8 cellular contexts compared by ENCODE assay signal in genomic region chr17:78359216-78359935, GRCh38. TPM values are rescaled to one million over a fixed set of nuclear protein-coding genes. Genes with fewer than 3 reads are reported as not detected.
DNase-seq lines count a peak whose midpoint lies in the region; ATAC-seq and TF ChIP-seq lines count a peak whose summit lies in the region.

No MANE protein-coding gene starts in this region.

- H3K27me3 Mint-ChIP-seq in CD14-positive monocyte (ENCODE audit: low read depth in 3 of 3) (peaks cover 27 to 55% (median 42%) of the 10 kb centered on the region in 3 donors), HFFc6 (ENCODE audit: insufficient read depth) (peaks cover 27% of the 10 kb centered on the region)
- H3K27me3 Mint-ChIP-seq in activated CD4-positive, alpha-beta memory T cell treated with anti-CD3 and anti-CD28 coated beads, Interleukin-2, amount 10 ng/mL, durations not matched to agents 7 days and 5 days = peaks cover 3% of the 10 kb centered on the region

- H3K4me1 Mint-ChIP-seq in CD14-positive monocyte = peaks cover 49% of the 10 kb centered on the region
- peaks cover 43% of the 10 kb centered on the region for H3K4me1 Mint-ChIP-seq in HFFc6 (ENCODE audit: low read depth)
- peaks cover 48% of the 10 kb centered on the region for H3K4me1 Mint-ChIP-seq in activated CD4-positive, alpha-beta memory T cell treated with anti-CD3 and anti-CD28 coated beads, Interleukin-2, amount 10 ng/mL, durations not matched to agents 7 days and 5 days

- peaks cover 16% of the 10 kb centered on the region for H3K4me1 ChIP-seq in ovary (ENCODE audit: insufficient read depth)

- ATAC-seq in GM21723 (IDR thresholded peaks at IDR 0.05; ENCODE audit: unreplicated experiment) (no peak), HG02623 (IDR thresholded peaks at IDR 0.05; ENCODE audit: unreplicated experiment) (no peak)

- no peaks in the 10 kb centered on the region for H3K36me3 ChIP-seq in ovary

- DNase-seq in CD14-positive monocyte (ENCODE audit: low spot score) = no peak
- DNase-seq in HFFc6 = no peak
- peak; percentile 55 for DNase-seq in activated CD4-positive, alpha-beta memory T cell treated with anti-CD3 and anti-CD28 coated beads, Interleukin-2, amount 10 ng/mL, durations not matched to agents 7 days and 5 days
- peak; percentile 49 for DNase-seq in fibroblast of villous mesenchyme (ENCODE audit: low read depth)
- peak in 2 of 5 donors; percentile 46 to 66 for DNase-seq in ovary
- DNase-seq in cerebellum (ENCODE audit: low spot score) = no peak

- intact Hi-C loops in CD14-positive monocyte (cut with micrococcal nuclease) (no loop called here), ovary (cut with DNase I) (loop anchor here in 3 of 4 donors (1.0 to 5.0 kb wide), 2 partner anchors 31 to 67 kb away; no protein-coding TSS in a partner anchor)

- H3K27ac ChIP-seq in ovary = peak overlapping the region; percentile 71 to 92

- TF ChIP-seq CTCF in CD14-positive monocyte (IDR thresholded peaks at IDR 0.05) = no peak
- no peak for TF ChIP-seq CTCF in HFFc6 (IDR thresholded peaks at IDR 0.05)
- no peak for TF ChIP-seq CTCF in fibroblast of villous mesenchyme (IDR thresholded peaks at IDR 0.05; ENCODE audit: insufficient read depth, low read depth, low read length)
- TF ChIP-seq CTCF in ovary (IDR thresholded peaks at IDR 0.05) = no peak

- POLR2A ChIA-PET in activated CD4-positive, alpha-beta memory T cell treated with anti-CD3 and anti-CD28 coated beads, Interleukin-2, amount 10 ng/mL, durations not matched to agents 7 days and 5 days (lab: Charles Lee) = interaction anchor here (0.7 to 6.4 kb wide), 24 partner anchors 9 to 425 kb away, joined by 3 to 153 read pairs (median 4); no protein-coding TSS in a partner anchor

- WGBS in ovary, 3 donors = 0 to 1% (median 1%) methylated on average over 42 to 76 of the region's 76 CpGs

- H3K4me3 ChIP-seq in fibroblast of villous mesenchyme (ENCODE audit: low read depth, low read length) (peak overlapping the region; percentile 94), ovary (peak overlapping the region; percentile 83)

- peak; percentile 47 for TF ChIP-seq EP300 in ovary (IDR thresholded peaks at IDR 0.05)

- CTCF ChIA-PET in activated CD4-positive, alpha-beta memory T cell treated with anti-CD3 and anti-CD28 coated beads, Interleukin-2, amount 10 ng/mL, durations not matched to agents 7 days and 5 days (lab: Charles Lee) = interaction anchor here (0.7 to 7.3 kb wide), 8 partner anchors 15 to 389 kb away, joined by 3 to 74 read pairs (median 6); partner anchors contain the start of gene PGS1

- H3K36me3 Mint-ChIP-seq in CD14-positive monocyte (peaks cover 23 to 30% of the 10 kb centered on the region in 2 donors), HFFc6 (ENCODE audit: low read depth) (peaks cover 22% of the 10 kb centered on the region)
- peaks cover 41% of the 10 kb centered on the region for H3K36me3 Mint-ChIP-seq in activated CD4-positive, alpha-beta memory T cell treated with anti-CD3 and anti-CD28 coated beads, Interleukin-2, amount 10 ng/mL, durations not matched to agents 7 days and 5 days (ENCODE audit: low read depth)

- H3K27ac Mint-ChIP-seq in CD14-positive monocyte (peak overlapping the region in 5 of 7 donors; percentile 21 to 86 (median 80)), HFFc6 (peak overlapping the region; percentile 79)
- peak overlapping the region; percentile 80 for H3K27ac Mint-ChIP-seq in activated CD4-positive, alpha-beta memory T cell treated with anti-CD3 and anti-CD28 coated beads, Interleukin-2, amount 10 ng/mL, durations not matched to agents 7 days and 5 days

- H3K9me3 Mint-ChIP-seq in CD14-positive monocyte (peaks cover 0 to 17% (median 15%) of the 10 kb centered on the region in 7 donors), HFFc6 (no peaks in the 10 kb centered on the region)
- no peaks in the 10 kb centered on the region for H3K9me3 Mint-ChIP-seq in activated CD4-positive, alpha-beta memory T cell treated with anti-CD3 and anti-CD28 coated beads, Interleukin-2, amount 10 ng/mL, durations not matched to agents 7 days and 5 days

- TF ChIP-seq POLR2A in ovary (IDR thresholded peaks at IDR 0.05) = no peak

- no peaks in the 10 kb centered on the region for H3K27me3 ChIP-seq in ovary

- no peaks in the 10 kb centered on the region for H3K9me3 ChIP-seq in ovary

- peak overlapping the region; percentile 88 to 93 for H3K4me3 Mint-ChIP-seq in CD14-positive monocyte
- peak overlapping the region; percentile 93 for H3K4me3 Mint-ChIP-seq in HFFc6
- H3K4me3 Mint-ChIP-seq in activated CD4-positive, alpha-beta memory T cell treated with anti-CD3 and anti-CD28 coated beads, Interleukin-2, amount 10 ng/mL, durations not matched to agents 7 days and 5 days = peak overlapping the region; percentile 83

RNA-seq across cellular contexts. Expression of gene SOCS3, which starts 0.5 kb away (rescaled TPM):
- 100 to 1,000 TPM; 123 to 144 TPM for polyA plus RNA-seq in CD14-positive monocyte
- total RNA-seq in HFFc6 (2021; fragmentation: NEBNext Ultra II Directional; extraction: Animal tissue kit (Norgen Biotek cat#: 25700)) = 10 to 100 TPM; 27.4 to 37.2 (median 33.2) TPM
- 10 to 100 TPM; 68.7 to 69.8 TPM for total RNA-seq in activated CD4-positive, alpha-beta memory T cell treated with anti-CD3 and anti-CD28 coated beads, Interleukin-2, amount 10 ng/mL, durations not matched to agents 7 days and 5 days
- 59.6 and 70.0 TPM in 2 replicates for total RNA-seq in fibroblast of villous mesenchyme
- 100 to 1,000 TPM in 2 of 7 donors, 10 to 100 TPM in 5; 14.4 to 284 (median 56.5) TPM for total RNA-seq in ovary
- polyA plus RNA-seq in ovary = 10 to 100 TPM; 21.9 to 69.5 TPM
- total RNA-seq in cerebellum = 10.7 TPM

RNA-seq across cellular contexts. Expression of gene PGS1, which starts 19.1 kb away (rescaled TPM):
- polyA plus RNA-seq in CD14-positive monocyte = 10 to 100 TPM; 26.0 to 28.0 TPM
- total RNA-seq in HFFc6 (2021; fragmentation: NEBNext Ultra II Directional; extraction: Animal tissue kit (Norgen Biotek cat#: 25700)) = 10 to 100 TPM; 20.2 to 26.1 (median 24.5) TPM
- 10 to 100 TPM; 70.7 to 75.5 TPM for total RNA-seq in activated CD4-positive, alpha-beta memory T cell treated with anti-CD3 and anti-CD28 coated beads, Interleukin-2, amount 10 ng/mL, durations not matched to agents 7 days and 5 days
- 30.9 and 35.4 TPM in 2 replicates for total RNA-seq in fibroblast of villous mesenchyme
- 10 to 100 TPM; 27.2 to 50.2 (median 37.6) TPM for total RNA-seq in ovary
- polyA plus RNA-seq in ovary = 10 to 100 TPM; 13.5 to 28.7 TPM
- total RNA-seq in cerebellum = 41.8 TPM

Comparison
In these comparisons a context has a peak if more than half of its experiments do, and no peak if none do; other contexts are left out.
1. DNase-seq: peak in activated CD4-positive, alpha-beta memory T cell treated with anti-CD3 and anti-CD28 coated beads, Interleukin-2, amount 10 ng/mL, durations not matched to agents 7 days and 5 days (single experiment) and fibroblast of villous mesenchyme (single experiment); none in CD14-positive monocyte (single experiment), HFFc6 (single experiment) and cerebellum (single experiment).
2. intact Hi-C loops: an anchor here in ovary (1.0 to 5.0 kb wide); none called in CD14-positive monocyte.
3. Peak in every context shown above with its lines, with median percentiles within 50 percentile points of each other: H3K27ac Mint-ChIP-seq and H3K4me3 Mint-ChIP-seq.